ENCODE assay signal across 1 cellular context in genomic region chr10:7908541-7909210, GRCh38.
TF ChIP-seq lines count a peak whose summit lies in the region.

No MANE protein-coding gene starts in this region.

TF ChIP-seq in HepG2, 621 proteins besides CTCF, POLR2A, EP300 and RAD21 (continued from another document and continues in another):
- TF ChIP-seq YY1 (IDR thresholded peaks at IDR 0.05; ENCODE audit: insufficient read depth, insufficient replicate concordance, low read depth, low read length), result peak; percentile 62
- TF ChIP-seq ZNF564 (CRISPR knock-in tag; IDR thresholded peaks at IDR 0.05), result peak; percentile 99
- TF ChIP-seq ZNF770 (CRISPR knock-in tag; IDR thresholded peaks at IDR 0.05), result peak; percentile 63
- TF ChIP-seq REPIN1 (CRISPR knock-in tag; IDR thresholded peaks at IDR 0.05; ENCODE audit: borderline replicate concordance, low read depth), result peak; percentile 67; the same call in 1 of the 2 replicates
- TF ChIP-seq, protein P1, sequence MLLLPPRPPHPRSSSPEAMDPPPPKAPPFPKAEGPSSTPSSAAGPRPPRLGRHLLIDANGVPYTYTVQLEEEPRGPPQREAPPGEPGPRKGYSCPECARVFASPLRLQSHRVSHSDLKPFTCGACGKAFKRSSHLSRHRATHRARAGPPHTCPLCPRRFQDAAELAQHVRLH (CRISPR knock-in tag; IDR thresholded peaks at IDR 0.05; ENCODE audit: borderline replicate concordance, low read depth), result 0 out of 2 replicates have a peak, but pooled peaks have one; percentile 59
- TF ChIP-seq ZNF768 (CRISPR knock-in tag; IDR thresholded peaks at IDR 0.05), result peak; percentile 32; the same call in 1 of the 2 replicates
- TF ChIP-seq TARDBP (CRISPR knock-in tag; IDR thresholded peaks at IDR 0.05), result no peak; the same call in 1 of the 2 replicates
- no peak for TF ChIP-seq REL (CRISPR knock-in tag; conservative IDR thresholded peaks at IDR 0.05)
- no peak for TF ChIP-seq ZNF530 (CRISPR knock-in tag; IDR thresholded peaks at IDR 0.05; ENCODE audit: low read depth)
- TF ChIP-seq ZBTB43 (CRISPR knock-in tag; conservative IDR thresholded peaks at IDR 0.05), result no peak
- no peak for TF ChIP-seq ZNF17 (CRISPR knock-in tag; IDR thresholded peaks at IDR 0.05)
- TF ChIP-seq POLR2AphosphoS2 (IDR thresholded peaks at IDR 0.05; ENCODE audit: low read depth, low read length), result no peak
- peak; percentile 36; the same call in 1 of the 2 replicates for TF ChIP-seq ZNF501 (CRISPR knock-in tag; IDR thresholded peaks at IDR 0.05)
- TF ChIP-seq RXRB (CRISPR knock-in tag; IDR thresholded peaks at IDR 0.05; ENCODE audit: borderline replicate concordance), result peak; percentile 81; the same call in 1 of the 2 replicates
- peak; percentile 27; the same call in 1 of the 2 replicates for TF ChIP-seq KAT8 (CRISPR knock-in tag; IDR thresholded peaks at IDR 0.05)
- no peak for TF ChIP-seq ARNT (IDR thresholded peaks at IDR 0.05)
- no peak for TF ChIP-seq ZFP36 (IDR thresholded peaks at IDR 0.05; ENCODE audit: borderline replicate concordance, low read depth, low read length, partially characterized antibody)
- no peak for TF ChIP-seq HIVEP1 (CRISPR knock-in tag; IDR thresholded peaks at IDR 0.05)
- TF ChIP-seq, protein P2, sequence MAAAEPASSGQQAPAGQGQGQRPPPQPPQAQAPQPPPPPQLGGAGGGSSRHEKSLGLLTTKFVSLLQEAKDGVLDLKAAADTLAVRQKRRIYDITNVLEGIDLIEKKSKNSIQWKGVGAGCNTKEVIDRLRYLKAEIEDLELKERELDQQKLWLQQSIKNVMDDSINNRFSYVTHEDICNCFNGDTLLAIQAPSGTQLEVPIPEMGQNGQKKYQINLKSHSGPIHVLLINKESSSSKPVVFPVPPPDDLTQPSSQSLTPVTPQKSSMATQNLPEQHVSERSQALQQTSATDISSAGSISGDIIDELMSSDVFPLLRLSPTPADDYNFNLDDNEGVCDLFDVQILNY (CRISPR knock-in tag; conservative IDR thresholded peaks at IDR 0.05), result no peak
- TF ChIP-seq, protein P3, sequence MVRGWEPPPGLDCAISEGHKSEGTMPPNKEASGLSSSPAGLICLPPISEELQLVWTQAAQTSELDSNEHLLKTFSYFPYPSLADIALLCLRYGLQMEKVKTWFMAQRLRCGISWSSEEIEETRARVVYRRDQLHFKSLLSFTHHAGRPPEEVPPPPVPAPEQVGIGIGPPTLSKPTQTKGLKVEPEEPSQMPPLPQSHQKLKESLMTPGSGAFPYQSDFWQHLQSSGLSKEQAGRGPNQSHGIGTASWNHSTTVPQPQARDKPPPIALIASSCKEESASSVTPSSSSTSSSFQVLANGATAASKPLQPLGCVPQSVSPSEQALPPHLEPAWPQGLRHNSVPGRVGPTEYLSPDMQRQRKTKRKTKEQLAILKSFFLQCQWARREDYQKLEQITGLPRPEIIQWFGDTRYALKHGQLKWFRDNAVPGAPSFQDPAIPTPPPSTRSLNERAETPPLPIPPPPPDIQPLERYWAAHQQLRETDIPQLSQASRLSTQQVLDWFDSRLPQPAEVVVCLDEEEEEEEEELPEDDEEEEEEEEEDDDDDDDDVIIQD (CRISPR knock-in tag; IDR thresholded peaks at IDR 0.05; ENCODE audit: low read depth), result peak; percentile 82; the same call in 1 of the 2 replicates
- no peak for TF ChIP-seq DZIP1 (CRISPR knock-in tag; IDR thresholded peaks at IDR 0.05)
- TF ChIP-seq NFRKB (IDR thresholded peaks at IDR 0.05), result no peak
- no peak for TF ChIP-seq NR1H2 (CRISPR knock-in tag; IDR thresholded peaks at IDR 0.05; ENCODE audit: borderline replicate concordance, low read depth)
- peak; percentile 74; the same call in 1 of the 2 replicates for TF ChIP-seq ZNF430 (CRISPR knock-in tag; IDR thresholded peaks at IDR 0.05)
- TF ChIP-seq, protein P4, sequence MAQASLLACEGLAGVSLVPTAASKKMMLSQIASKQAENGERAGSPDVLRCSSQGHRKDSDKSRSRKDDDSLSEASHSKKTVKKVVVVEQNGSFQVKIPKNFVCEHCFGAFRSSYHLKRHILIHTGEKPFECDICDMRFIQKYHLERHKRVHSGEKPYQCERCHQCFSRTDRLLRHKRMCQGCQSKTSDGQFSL (CRISPR knock-in tag; IDR thresholded peaks at IDR 0.05), result no peak
- TF ChIP-seq, protein P5, sequence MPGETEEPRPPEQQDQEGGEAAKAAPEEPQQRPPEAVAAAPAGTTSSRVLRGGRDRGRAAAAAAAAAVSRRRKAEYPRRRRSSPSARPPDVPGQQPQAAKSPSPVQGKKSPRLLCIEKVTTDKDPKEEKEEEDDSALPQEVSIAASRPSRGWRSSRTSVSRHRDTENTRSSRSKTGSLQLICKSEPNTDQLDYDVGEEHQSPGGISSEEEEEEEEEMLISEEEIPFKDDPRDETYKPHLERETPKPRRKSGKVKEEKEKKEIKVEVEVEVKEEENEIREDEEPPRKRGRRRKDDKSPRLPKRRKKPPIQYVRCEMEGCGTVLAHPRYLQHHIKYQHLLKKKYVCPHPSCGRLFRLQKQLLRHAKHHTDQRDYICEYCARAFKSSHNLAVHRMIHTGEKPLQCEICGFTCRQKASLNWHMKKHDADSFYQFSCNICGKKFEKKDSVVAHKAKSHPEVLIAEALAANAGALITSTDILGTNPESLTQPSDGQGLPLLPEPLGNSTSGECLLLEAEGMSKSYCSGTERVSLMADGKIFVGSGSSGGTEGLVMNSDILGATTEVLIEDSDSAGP (CRISPR knock-in tag; IDR thresholded peaks at IDR 0.05; ENCODE audit: borderline replicate concordance), result no peak
- no peak for TF ChIP-seq SIX1 (CRISPR knock-in tag; IDR thresholded peaks at IDR 0.05; ENCODE audit: borderline replicate concordance)
- TF ChIP-seq IKZF1 (IDR thresholded peaks at IDR 0.05), result no peak
- peak; percentile 99 for TF ChIP-seq ZNF644 (CRISPR knock-in tag; IDR thresholded peaks at IDR 0.05; ENCODE audit: low read depth)
- peak; percentile 44; the same call in 1 of the 2 replicates for TF ChIP-seq THAP9 (CRISPR knock-in tag; IDR thresholded peaks at IDR 0.05; ENCODE audit: borderline replicate concordance)
- no peak for TF ChIP-seq ZNF33B (CRISPR knock-in tag; IDR thresholded peaks at IDR 0.05)
- TF ChIP-seq FOXJ3 (CRISPR knock-in tag; IDR thresholded peaks at IDR 0.05; ENCODE audit: borderline replicate concordance), result no peak
- no peak for TF ChIP-seq POLR2G (IDR thresholded peaks at IDR 0.05; ENCODE audit: low read depth, low read length)
- TF ChIP-seq RXRA (CRISPR knock-in tag; IDR thresholded peaks at IDR 0.05), result peak; percentile 79
- TF ChIP-seq KLF6 (CRISPR knock-in tag; IDR thresholded peaks at IDR 0.05), result no peak
- no peak for TF ChIP-seq MTF1 (CRISPR knock-in tag; IDR thresholded peaks at IDR 0.05)
- 0 out of 2 replicates have a peak, but pooled peaks have one; percentile 27 for TF ChIP-seq FOXC1 (CRISPR knock-in tag; IDR thresholded peaks at IDR 0.05; ENCODE audit: borderline replicate concordance)
- TF ChIP-seq KAT2B (IDR thresholded peaks at IDR 0.05; ENCODE audit: borderline replicate concordance, low read depth, low read length), result no peak
- TF ChIP-seq SMC3 (IDR thresholded peaks at IDR 0.05; ENCODE audit: low read length), result peak; percentile 45
- no peak for TF ChIP-seq ZNF34 (CRISPR knock-in tag; IDR thresholded peaks at IDR 0.05; ENCODE audit: borderline replicate concordance)
- TF ChIP-seq ZNF3 (CRISPR knock-in tag; IDR thresholded peaks at IDR 0.05), result no peak
- TF ChIP-seq, protein P6, sequence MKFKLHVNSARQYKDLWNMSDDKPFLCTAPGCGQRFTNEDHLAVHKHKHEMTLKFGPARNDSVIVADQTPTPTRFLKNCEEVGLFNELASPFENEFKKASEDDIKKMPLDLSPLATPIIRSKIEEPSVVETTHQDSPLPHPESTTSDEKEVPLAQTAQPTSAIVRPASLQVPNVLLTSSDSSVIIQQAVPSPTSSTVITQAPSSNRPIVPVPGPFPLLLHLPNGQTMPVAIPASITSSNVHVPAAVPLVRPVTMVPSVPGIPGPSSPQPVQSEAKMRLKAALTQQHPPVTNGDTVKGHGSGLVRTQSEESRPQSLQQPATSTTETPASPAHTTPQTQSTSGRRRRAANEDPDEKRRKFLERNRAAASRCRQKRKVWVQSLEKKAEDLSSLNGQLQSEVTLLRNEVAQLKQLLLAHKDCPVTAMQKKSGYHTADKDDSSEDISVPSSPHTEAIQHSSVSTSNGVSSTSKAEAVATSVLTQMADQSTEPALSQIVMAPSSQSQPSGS (CRISPR knock-in tag; IDR thresholded peaks at IDR 0.05), result 0 out of 2 replicates have a peak, but pooled peaks have one; percentile 29
- TF ChIP-seq ZNF138 (CRISPR knock-in tag; IDR thresholded peaks at IDR 0.05; ENCODE audit: low read depth), result no peak
- 0 out of 2 replicates have a peak, but pooled peaks have one; percentile 26 for TF ChIP-seq CEBPG (CRISPR knock-in tag; IDR thresholded peaks at IDR 0.05)
- TF ChIP-seq ZNF792 (CRISPR knock-in tag; IDR thresholded peaks at IDR 0.05), result peak; percentile 81; the same call in 1 of the 2 replicates
- TF ChIP-seq ZSCAN9 (CRISPR knock-in tag; IDR thresholded peaks at IDR 0.05; ENCODE audit: borderline replicate concordance), result peak; percentile 46; the same call in 1 of the 2 replicates
- TF ChIP-seq ZGPAT (CRISPR knock-in tag; IDR thresholded peaks at IDR 0.05), result peak; percentile 54; the same call in 1 of the 2 replicates
- no peak for TF ChIP-seq FOXA1 (IDR thresholded peaks at IDR 0.05)
- TF ChIP-seq FOXA1 (CRISPR knock-in tag; IDR thresholded peaks at IDR 0.05), result no peak; the same call in 1 of the 2 replicates
- TF ChIP-seq NR2F6 (IDR thresholded peaks at IDR 0.05), result peak; percentile 56; the same call in 1 of the 2 replicates
- TF ChIP-seq NR2F6 (CRISPR knock-in tag; IDR thresholded peaks at IDR 0.05), result peak; percentile 73
- TF ChIP-seq TAF15 (IDR thresholded peaks at IDR 0.05; ENCODE audit: low read depth, low read length, poor library complexity, severe bottlenecking), result no peak
